ENCODE assay signal across 14 cellular contexts in the genomic region with DNA sequence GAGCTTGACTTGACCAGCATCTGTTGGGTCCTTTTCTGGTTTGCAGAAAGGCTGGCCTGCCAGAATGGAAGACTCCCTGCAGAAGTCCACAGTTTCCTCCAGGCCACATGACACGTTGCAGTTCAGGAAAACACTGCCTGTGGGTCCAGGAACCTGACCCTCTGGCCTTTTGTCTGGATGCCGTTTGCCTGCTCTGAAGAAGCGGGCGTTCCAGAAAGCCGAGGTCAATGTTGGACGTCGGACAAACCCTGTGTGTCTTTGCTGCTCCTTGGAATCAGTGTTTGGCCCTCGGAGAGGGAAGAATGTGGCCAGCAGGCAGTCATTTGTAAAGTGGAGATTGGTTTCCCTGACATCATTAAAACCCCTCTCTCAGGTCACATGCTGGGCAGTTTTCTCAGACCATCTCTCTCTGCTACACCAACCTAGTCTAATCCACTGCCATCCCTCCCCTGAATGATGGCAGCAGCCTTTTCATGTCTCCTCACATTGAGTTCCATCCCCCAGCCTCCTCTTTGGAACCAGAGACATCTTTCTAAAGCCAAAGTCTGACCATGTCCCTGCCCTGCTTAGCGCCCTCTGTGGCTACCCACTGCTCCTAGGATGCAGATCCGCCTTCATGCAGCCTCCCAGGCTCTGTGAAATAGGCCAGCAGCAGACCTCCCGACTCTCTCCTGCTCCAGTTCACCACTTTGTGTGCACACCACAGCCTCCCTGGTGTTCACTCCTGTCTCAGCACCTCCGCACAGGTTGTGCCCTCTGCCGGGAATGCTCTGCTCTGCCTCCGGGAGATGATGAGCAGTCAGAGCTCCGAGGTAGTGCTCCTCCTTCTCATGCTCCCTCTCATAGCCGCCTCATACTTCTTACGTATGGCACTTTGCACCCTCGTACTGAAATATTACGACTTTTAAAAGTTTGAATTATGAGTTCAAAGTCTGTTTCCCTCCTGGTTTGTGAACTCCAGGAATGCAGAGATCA.
A peak's percentile ranks its signal among the peaks of the same experiment; 100 is the strongest.
DNase-seq lines count a peak whose midpoint lies in the region; ATAC-seq and TF ChIP-seq lines count a peak whose summit lies in the region.
"Had no signal": no experiment of that assay in that cellular context is flagged by ENCODE, and none has a peak within 500 bp of the region (broad histone marks: within the 10 kb centered on the region; RNA-seq: fewer than 3 reads in every experiment).

No MANE protein-coding gene starts in this region.

- H3K36me3 ChIP-seq in liver (ENCODE audit: control insufficient read depth in 4 of 4, insufficient read depth in 3 of 4, low read depth in 1 of 4, low read length in 3 of 4) (peaks cover 0 to 3% (median 1%) of the 10 kb centered on the region in 4 donors), testis (ENCODE audit: low read depth, missing control alignments) (no peaks in the 10 kb centered on the region)

- 63 to 83% (median 78%) methylated on average over 19 of the region's 19 CpGs for WGBS in adipose tissue, 3 donors
- 76% methylated on average over 19 of the region's 19 CpGs for WGBS in liver
- 56 to 59% methylated on average over 16 to 19 of the region's 19 CpGs for WGBS in testis, 2 donors

- TF ChIP-seq POLR2A in testis (IDR thresholded peaks at IDR 0.05) = no peak

- H3K9ac ChIP-seq in liver (ENCODE audit: low read depth in 1 of 2, low read length in 2 of 2) = no peak overlapping the region

- no peaks in the 10 kb centered on the region for H3K4me1 ChIP-seq in liver (ENCODE audit: control insufficient read depth in 4 of 4, insufficient read depth in 4 of 4, low read length in 3 of 4)
- peaks cover 24% of the 10 kb centered on the region for H3K4me1 ChIP-seq in testis

- H3K4me3 ChIP-seq in fibroblast of pulmonary artery (replicated peaks; ENCODE audit: low read depth, low read length) = no peak overlapping the region
- no peak overlapping the region for H3K4me3 ChIP-seq in liver (ENCODE audit: low read depth in 1 of 3, low read length in 3 of 3)
- no peak overlapping the region for H3K4me3 ChIP-seq in testis

- no peak for TF ChIP-seq CTCF in fibroblast of pulmonary artery (IDR thresholded peaks at IDR 0.05; ENCODE audit: low read length, missing control alignments)
- TF ChIP-seq CTCF in liver (IDR thresholded peaks at IDR 0.05; ENCODE audit: low read depth, low read length, missing input control) = no peak
- no peak for TF ChIP-seq CTCF in testis (IDR thresholded peaks at IDR 0.05)

- H3K27ac ChIP-seq in adipose tissue (ENCODE audit: low read depth, low read length) = peak overlapping the region; percentile 7
- peak overlapping the region; percentile 9 to 47 for H3K27ac ChIP-seq in liver (ENCODE audit: low read depth in 1 of 2, low read length in 2 of 2)
- peak overlapping the region; percentile 16 to 57 for H3K27ac ChIP-seq in testis
- H3K27ac ChIP-seq: C4-2B had no signal

- ATAC-seq in HG02852 (IDR thresholded peaks at IDR 0.05; ENCODE audit: unreplicated experiment) = no peak
- ATAC-seq: activated T-helper 17 cell treated with anti-CD3 and anti-CD28 coated beads, Interleukin-2, amount 50 U/mL, for 72 hours; stimulated activated memory B cell treated with anti-CD40 and anti-IgM and Interleukin-4, amounts not matched to agents 10 μg/mL and 1 μg/mL and 100 μg/mL, for 72 hours had no signal

- H3K27me3 ChIP-seq in liver (ENCODE audit: control insufficient read depth in 4 of 4, insufficient read depth in 4 of 4, low read length in 3 of 4) (no peaks in the 10 kb centered on the region), testis (no peaks in the 10 kb centered on the region)

- TF ChIP-seq RAD21 in liver (IDR thresholded peaks at IDR 0.05) = peak in 1 of 2 donors; percentile 42

- H3K9me3 ChIP-seq in liver (ENCODE audit: control insufficient read depth in 4 of 4, low read length in 3 of 4) (peaks cover 0 to 10% (median under 1%) of the 10 kb centered on the region in 4 donors), testis (no peaks in the 10 kb centered on the region)

- intact Hi-C loops in testis (cut with DNase I; ENCODE audit: low total_unique reads) = no loop called here

- peak; percentile 21 for DNase-seq in fibroblast of pulmonary artery (ENCODE audit: low read depth)
- peak; percentile 88 for DNase-seq in testis
- no peak for DNase-seq in activated CD4-positive, alpha-beta T cell treated with anti-CD3 and anti-CD28 coated beads for 48 hours
- no peak for DNase-seq in DMS53 treated with DMSO at 0.1 percent for 48 hours (lab: John Stamatoyannopoulos, UW; ENCODE audit: unreplicated experiment)
- DNase-seq in DMS 273 (lab: John Stamatoyannopoulos, UW; ENCODE audit: unreplicated experiment) = no peak
- DNase-seq: activated CD4-positive, alpha-beta T cell treated with anti-CD3 and anti-CD28 coated beads for 1 hour; stimulated activated CD4-positive, alpha-beta T cell treated with anti-CD3 and anti-CD28 coated beads, Interleukin-1b, Interleukin-23, amount 100 ng/mL, for 48 hours; SW 1271 had no signal

TF ChIP-seq in liver, 16 proteins besides CTCF, POLR2A, EP300 and RAD21:
- TF ChIP-seq, protein P1, sequence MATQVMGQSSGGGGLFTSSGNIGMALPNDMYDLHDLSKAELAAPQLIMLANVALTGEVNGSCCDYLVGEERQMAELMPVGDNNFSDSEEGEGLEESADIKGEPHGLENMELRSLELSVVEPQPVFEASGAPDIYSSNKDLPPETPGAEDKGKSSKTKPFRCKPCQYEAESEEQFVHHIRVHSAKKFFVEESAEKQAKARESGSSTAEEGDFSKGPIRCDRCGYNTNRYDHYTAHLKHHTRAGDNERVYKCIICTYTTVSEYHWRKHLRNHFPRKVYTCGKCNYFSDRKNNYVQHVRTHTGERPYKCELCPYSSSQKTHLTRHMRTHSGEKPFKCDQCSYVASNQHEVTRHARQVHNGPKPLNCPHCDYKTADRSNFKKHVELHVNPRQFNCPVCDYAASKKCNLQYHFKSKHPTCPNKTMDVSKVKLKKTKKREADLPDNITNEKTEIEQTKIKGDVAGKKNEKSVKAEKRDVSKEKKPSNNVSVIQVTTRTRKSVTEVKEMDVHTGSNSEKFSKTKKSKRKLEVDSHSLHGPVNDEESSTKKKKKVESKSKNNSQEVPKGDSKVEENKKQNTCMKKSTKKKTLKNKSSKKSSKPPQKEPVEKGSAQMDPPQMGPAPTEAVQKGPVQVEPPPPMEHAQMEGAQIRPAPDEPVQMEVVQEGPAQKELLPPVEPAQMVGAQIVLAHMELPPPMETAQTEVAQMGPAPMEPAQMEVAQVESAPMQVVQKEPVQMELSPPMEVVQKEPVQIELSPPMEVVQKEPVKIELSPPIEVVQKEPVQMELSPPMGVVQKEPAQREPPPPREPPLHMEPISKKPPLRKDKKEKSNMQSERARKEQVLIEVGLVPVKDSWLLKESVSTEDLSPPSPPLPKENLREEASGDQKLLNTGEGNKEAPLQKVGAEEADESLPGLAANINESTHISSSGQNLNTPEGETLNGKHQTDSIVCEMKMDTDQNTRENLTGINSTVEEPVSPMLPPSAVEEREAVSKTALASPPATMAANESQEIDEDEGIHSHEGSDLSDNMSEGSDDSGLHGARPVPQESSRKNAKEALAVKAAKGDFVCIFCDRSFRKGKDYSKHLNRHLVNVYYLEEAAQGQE (IDR thresholded peaks at IDR 0.05) = peak; percentile 14
- TF ChIP-seq HNF4G (IDR thresholded peaks at IDR 0.05) (no peak), NR2F2 (IDR thresholded peaks at IDR 0.05) (peak; percentile 99), FOXA2 (IDR thresholded peaks at IDR 0.05) (no peak), FOXA1 (IDR thresholded peaks at IDR 0.05) (no peak), GABPA (IDR thresholded peaks at IDR 0.05 in 1 of 2, conservative IDR thresholded peaks at IDR 0.05 in 1 of 2) (no peak), EGR1 (IDR thresholded peaks at IDR 0.05; ENCODE audit: low read depth in 2 of 2) (no peak), SP1 (IDR thresholded peaks at IDR 0.05) (peak; percentile 61), RXRA (IDR thresholded peaks at IDR 0.05) (peak; percentile 69 to 76), TAF1 (conservative IDR thresholded peaks at IDR 0.05) (no peak)
- TF ChIP-seq, protein P2, sequence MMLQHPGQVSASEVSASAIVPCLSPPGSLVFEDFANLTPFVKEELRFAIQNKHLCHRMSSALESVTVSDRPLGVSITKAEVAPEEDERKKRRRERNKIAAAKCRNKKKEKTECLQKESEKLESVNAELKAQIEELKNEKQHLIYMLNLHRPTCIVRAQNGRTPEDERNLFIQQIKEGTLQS (IDR thresholded peaks at IDR 0.05) = no peak
- TF ChIP-seq, protein P3, sequence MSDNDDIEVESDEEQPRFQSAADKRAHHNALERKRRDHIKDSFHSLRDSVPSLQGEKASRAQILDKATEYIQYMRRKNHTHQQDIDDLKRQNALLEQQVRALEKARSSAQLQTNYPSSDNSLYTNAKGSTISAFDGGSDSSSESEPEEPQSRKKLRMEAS (IDR thresholded peaks at IDR 0.05) = no peak

Comparison
In these comparisons a context has a peak if more than half of its experiments do, and no peak if none do; other contexts are left out.
1. DNase-seq: peak in fibroblast of pulmonary artery (single experiment) and testis (single experiment); none in activated CD4-positive, alpha-beta T cell treated with anti-CD3 and anti-CD28 coated beads for 48 hours (single experiment), DMS53 treated with DMSO at 0.1 percent for 48 hours (single experiment) and DMS 273 (single experiment).
2. Peak in every context shown above with its lines, with median percentiles within 50 percentile points of each other: H3K27ac ChIP-seq.